14 cellular contexts compared by ENCODE assay signal in genomic region chr6:57252975-57253374, GRCh38. TPM values are rescaled to one million over a fixed set of nuclear protein-coding genes. Genes with fewer than 3 reads are reported as not detected.
A peak's percentile ranks its signal among the peaks of the same experiment; 100 is the strongest.
DNase-seq lines count a peak whose midpoint lies in the region; ATAC-seq and TF ChIP-seq lines count a peak whose summit lies in the region.
"Had no signal": no experiment of that assay in that cellular context is flagged by ENCODE, and none has a peak within 500 bp of the region (broad histone marks: within the 10 kb centered on the region; RNA-seq: fewer than 3 reads in every experiment).

No MANE protein-coding gene starts in this region.

- H3K4me1 ChIP-seq in GM23248 (ENCODE audit: insufficient read depth) = peaks cover 34% of the 10 kb centered on the region
- H3K4me1 ChIP-seq in mesenchymal stem cell (ENCODE audit: control insufficient read depth, insufficient read depth, low read depth, low read length) = peaks cover 3% of the 10 kb centered on the region
- H3K4me1 ChIP-seq in stomach smooth muscle (ENCODE audit: control insufficient read depth, insufficient read depth, low read length) = peaks cover 24% of the 10 kb centered on the region

- peak; percentile 74 for DNase-seq in GM23248
- DNase-seq in cardiac fibroblast (ENCODE audit: low read depth in 2 of 2) = peak; percentile 43 to 56
- peak; percentile 57 for DNase-seq in mesenchymal stem cell
- no peak for DNase-seq in stimulated activated CD4-positive, alpha-beta T cell treated with anti-CD3 and anti-CD28 coated beads, Interleukin-12 subunit alpha, Interleukin-12 subunit beta, amount 100 ng/mL, for 4 hours
- no peak for DNase-seq in inferior parietal cortex (ENCODE audit: extremely low spot score)
- no peak for DNase-seq in stimulated activated naive CD8-positive, alpha-beta T cell treated with anti-CD3 and anti-CD28 coated beads, Interleukin-15, Interleukin-2, amounts not matched to agents 100 U/mL and 50 U/mL, for 24 hours
- DNase-seq in activated naive CD4-positive, alpha-beta T cell treated with anti-CD3 and anti-CD28 coated beads, Interleukin-2, amount 50 U/mL, for 72 hours (ENCODE audit: low spot score in 2 of 2) = no peak
- DNase-seq: activated CD4-positive, CD25-positive, alpha-beta regulatory T cell; activated T-cell treated with anti-CD3 and anti-CD28 coated beads, Interleukin-2, amount 50 U/mL, for 24 hours; anterior cingulate cortex; GF-D8; NCI-H187 treated with DMSO at 0.1 percent for 48 hours had no signal

- TF ChIP-seq CTCF in cardiac fibroblast (IDR thresholded peaks at IDR 0.05; ENCODE audit: low read depth, low read length) = no peak

- H2AFZ ChIP-seq in GM23248 = no peak overlapping the region; the same call in 1 of the 2 replicates
- no peak overlapping the region for H2AFZ ChIP-seq in mesenchymal stem cell (ENCODE audit: low read depth, low read length)

- no peak overlapping the region for H3K27ac Mint-ChIP-seq in activated naive CD4-positive, alpha-beta T cell treated with anti-CD3 and anti-CD28 coated beads, Interleukin-2, amount 50 U/mL, for 72 hours
- H3K27ac Mint-ChIP-seq: activated T-cell treated with anti-CD3 and anti-CD28 coated beads, Interleukin-2, amount 50 U/mL, for 24 hours had no signal

- H2BK5ac ChIP-seq in mesenchymal stem cell (ENCODE audit: low read depth, low read length, poor library complexity, severe bottlenecking) = no peak overlapping the region

- peak overlapping the region; percentile 55 for H3K27ac ChIP-seq in GM23248
- H3K27ac ChIP-seq in mesenchymal stem cell (ENCODE audit: low read length, poor library complexity, severe bottlenecking) = peak overlapping the region; percentile 72
- peak overlapping the region; percentile 63 for H3K27ac ChIP-seq in stomach smooth muscle (ENCODE audit: low read length)
- H3K27ac ChIP-seq: C4-2B had no signal

- no peak overlapping the region for H3K9ac ChIP-seq in GM23248
- peak overlapping the region; percentile 46 for H3K9ac ChIP-seq in mesenchymal stem cell (ENCODE audit: low read length)
- H3K9ac ChIP-seq in stomach smooth muscle (ENCODE audit: low read length in 2 of 2) = no peak overlapping the region

- H4K20me1 ChIP-seq in GM23248 (ENCODE audit: insufficient read depth) = no peaks in the 10 kb centered on the region

- no peak overlapping the region for H4K8ac ChIP-seq in mesenchymal stem cell (ENCODE audit: low read length)

- peaks cover 0 to 3% of the 10 kb centered on the region in 2 donors for H3K9me3 Mint-ChIP-seq in activated naive CD4-positive, alpha-beta T cell treated with anti-CD3 and anti-CD28 coated beads, Interleukin-2, amount 50 U/mL, for 72 hours
- H3K9me3 Mint-ChIP-seq: activated T-cell treated with anti-CD3 and anti-CD28 coated beads, Interleukin-2, amount 50 U/mL, for 24 hours had no signal

- H3K4me2 ChIP-seq in GM23248 (ENCODE audit: unreplicated experiment) = peak overlapping the region; percentile 66
- H3K4me2 ChIP-seq in mesenchymal stem cell (ENCODE audit: low read length, poor library complexity, severe bottlenecking) = no peak overlapping the region

- no peak overlapping the region for H3K14ac ChIP-seq in mesenchymal stem cell (ENCODE audit: low read length in 2 of 2)

- H3K9me3 ChIP-seq in GM23248 (ENCODE audit: low read depth) = no peaks in the 10 kb centered on the region
- no peaks in the 10 kb centered on the region for H3K9me3 ChIP-seq in mesenchymal stem cell (ENCODE audit: control insufficient read depth, low read length)
- no peaks in the 10 kb centered on the region for H3K9me3 ChIP-seq in stomach smooth muscle (ENCODE audit: control insufficient read depth in 2 of 2, low read length in 2 of 2)

- H3K9me2 ChIP-seq in GM23248 (ENCODE audit: insufficient read depth) = no peaks in the 10 kb centered on the region

- H2AK5ac ChIP-seq in mesenchymal stem cell (ENCODE audit: low read length, severe bottlenecking) = no peak overlapping the region

- no peaks in the 10 kb centered on the region for H3K79me1 ChIP-seq in mesenchymal stem cell (replicated peaks; ENCODE audit: low read length, poor library complexity, severe bottlenecking)

- H3K4me3 ChIP-seq in GM23248 = no peak overlapping the region
- no peak overlapping the region for H3K4me3 ChIP-seq in cardiac fibroblast (replicated peaks in 1 of 2; ENCODE audit: low read depth in 2 of 2, low read length in 2 of 2)
- H3K4me3 ChIP-seq in mesenchymal stem cell (ENCODE audit: insufficient read depth in 1 of 2, low read depth in 1 of 2, low read length in 2 of 2) = no peak overlapping the region
- no peak overlapping the region for H3K4me3 ChIP-seq in stomach smooth muscle (ENCODE audit: low read length in 2 of 2)

- H3K18ac ChIP-seq in mesenchymal stem cell (ENCODE audit: low read depth in 1 of 2, low read length in 2 of 2) = no peak overlapping the region

- no peak overlapping the region for H3K23ac ChIP-seq in mesenchymal stem cell (ENCODE audit: low read length in 2 of 2)

- peaks cover 29% of the 10 kb centered on the region for H3F3A ChIP-seq in GM23248 (ENCODE audit: insufficient read depth)

- H3K27me3 ChIP-seq in GM23248 (replicated peaks; ENCODE audit: insufficient read depth) = no peaks in the 10 kb centered on the region
- H3K27me3 ChIP-seq in mesenchymal stem cell (ENCODE audit: control insufficient read depth in 1 of 2, insufficient read depth in 1 of 2, low read length in 2 of 2) = no peaks in the 10 kb centered on the region
- no peaks in the 10 kb centered on the region for H3K27me3 ChIP-seq in stomach smooth muscle (ENCODE audit: control insufficient read depth in 1 of 2, insufficient read depth in 2 of 2, low read length in 2 of 2)

- no peaks in the 10 kb centered on the region for H3K79me2 ChIP-seq in GM23248 (ENCODE audit: insufficient read depth)

- H2BK120ac ChIP-seq in mesenchymal stem cell (ENCODE audit: low read depth, low read length) = no peak overlapping the region

- H3K36me3 ChIP-seq in GM23248 (ENCODE audit: low read depth) (no peaks in the 10 kb centered on the region), mesenchymal stem cell (ENCODE audit: control insufficient read depth in 1 of 2, insufficient read depth in 2 of 2, low read depth in 1 of 2, low read length in 2 of 2) (no peaks in the 10 kb centered on the region), stomach smooth muscle (ENCODE audit: control insufficient read depth in 2 of 2, insufficient read depth in 2 of 2, low read length in 2 of 2) (no peaks in the 10 kb centered on the region)

- 3 to 13% methylated on average over 1 of the region's 1 CpG for WGBS in GM23248 (ENCODE audit: low coverage in 1 of 2, low lambda C conversion rate in 2 of 2, missing lambda C conversion rate in 2 of 2), 2 experiments
- 0% methylated on average over 1 of the region's 1 CpG for WGBS in mesenchymal stem cell

- H3K36me3 Mint-ChIP-seq in activated naive CD4-positive, alpha-beta T cell treated with anti-CD3 and anti-CD28 coated beads, Interleukin-2, amount 50 U/mL, for 72 hours = no peaks in the 10 kb centered on the region

- ATAC-seq in stimulated activated naive CD8-positive, alpha-beta T cell treated with anti-CD3 and anti-CD28 coated beads, Interleukin-15, Interleukin-2, amounts not matched to agents 100 U/mL and 50 U/mL, for 24 hours = no peak
- ATAC-seq in activated naive CD4-positive, alpha-beta T cell treated with anti-CD3 and anti-CD28 coated beads, Interleukin-2, amount 50 U/mL, for 72 hours = no peak

- H2BK15ac ChIP-seq in mesenchymal stem cell (ENCODE audit: low read depth, poor library complexity, severe bottlenecking) = no peak overlapping the region

- no peak overlapping the region for H2BK12ac ChIP-seq in mesenchymal stem cell (ENCODE audit: low read length in 2 of 2)

- no peak overlapping the region for H4K91ac ChIP-seq in mesenchymal stem cell (ENCODE audit: low read length)

- H3K4ac ChIP-seq in mesenchymal stem cell (ENCODE audit: low read depth in 1 of 2, low read length in 2 of 2) = no peak overlapping the region

- in situ Hi-C loops in GM23248 (cut with MboI) = no loop called here

RNA-seq across cellular contexts. Expression of gene RAB23, which starts 30.9 kb away (rescaled TPM):
- total RNA-seq in GM23248 (2014; rRNA removed; shearing (Covaris generic)) = 78.6 and 81.7 TPM in 2 replicates
- 46.9 and 49.1 TPM in 2 replicates for polyA plus RNA-seq in GM23248 (2016; fragmentation: Nextera tagmentation; extraction: Ambion mirVana)
- polyA plus RNA-seq in mesenchymal stem cell (2013, experiment 1 of 2) = 21.7 TPM
- polyA plus RNA-seq in mesenchymal stem cell (2013, experiment 2 of 2) = 22.7 TPM
- total RNA-seq in activated naive CD4-positive, alpha-beta T cell treated with anti-CD3 and anti-CD28 coated beads, Interleukin-2, amount 50 U/mL, for 72 hours = 1 to 10 TPM; 2.0 to 2.2 TPM

Comparison
In these comparisons a context has a peak if more than half of its experiments do, and no peak if none do; other contexts are left out.
1. DNase-seq: peak in GM23248 (single experiment), cardiac fibroblast (2 of 2) and mesenchymal stem cell (single experiment); none in stimulated activated CD4-positive, alpha-beta T cell treated with anti-CD3 and anti-CD28 coated beads, Interleukin-12 subunit alpha, Interleukin-12 subunit beta, amount 100 ng/mL, for 4 hours (single experiment), inferior parietal cortex (single experiment), stimulated activated naive CD8-positive, alpha-beta T cell treated with anti-CD3 and anti-CD28 coated beads, Interleukin-15, Interleukin-2, amounts not matched to agents 100 U/mL and 50 U/mL, for 24 hours (single experiment) and activated naive CD4-positive, alpha-beta T cell treated with anti-CD3 and anti-CD28 coated beads, Interleukin-2, amount 50 U/mL, for 72 hours (0 of 2).
2. RNA of gene RAB23, which starts 30.9 kb away (total RNA-seq): 78.6 to 81.7 TPM in GM23248; 2.0 to 2.2 TPM in activated naive CD4-positive, alpha-beta T cell treated with anti-CD3 and anti-CD28 coated beads, Interleukin-2, amount 50 U/mL, for 72 hours; every median in the first group is over 10 times any median in the second.
3. Peak in every context shown above with its lines, with median percentiles within 50 percentile points of each other: H3K27ac ChIP-seq.